In genomic region chr1:159780583-159781582, GRCh38 we compare ENCODE assay signal across 8 cellular contexts. TPM values are rescaled to one million over a fixed set of nuclear protein-coding genes. Genes with fewer than 3 reads are reported as not detected.
DNase-seq lines count a peak whose midpoint lies in the region; ATAC-seq and TF ChIP-seq lines count a peak whose summit lies in the region.

Gene DUSP23, plus strand, starts transcription at chr1:159780962. Its CDS starts 139 bp downstream, at chr1:159781101.

- no peaks in the 10 kb centered on the region for H3K27me3 Mint-ChIP-seq in activated CD4-positive, alpha-beta memory T cell treated with anti-CD3 and anti-CD28 coated beads, Interleukin-2, amount 10 ng/mL, durations not matched to agents 7 days and 5 days

- no peaks in the 10 kb centered on the region for H3K36me3 ChIP-seq in right lobe of liver

- no peaks in the 10 kb centered on the region for H3K9me3 Mint-ChIP-seq in activated CD4-positive, alpha-beta memory T cell treated with anti-CD3 and anti-CD28 coated beads, Interleukin-2, amount 10 ng/mL, durations not matched to agents 7 days and 5 days

- intact Hi-C loops in dorsolateral prefrontal cortex (cut with DNase I) (loop anchor here (2.0 to 10.0 kb wide), 7 partner anchors 74 to 636 kb away; no protein-coding TSS in a partner anchor), right lobe of liver (cut with DNase I) (no loop called here)

- CTCF ChIA-PET in activated CD4-positive, alpha-beta memory T cell treated with anti-CD3 and anti-CD28 coated beads, Interleukin-2, amount 10 ng/mL, durations not matched to agents 7 days and 5 days (lab: Charles Lee) = interaction anchor here (0.6 to 1.9 kb wide), 16 partner anchors 9 to 226 kb away, joined by 3 to 32 read pairs (median 5); partner anchors contain the start of genes FCRL6 and SLAMF8

- H3K36me3 Mint-ChIP-seq in activated CD4-positive, alpha-beta memory T cell treated with anti-CD3 and anti-CD28 coated beads, Interleukin-2, amount 10 ng/mL, durations not matched to agents 7 days and 5 days (ENCODE audit: low read depth) = no peaks in the 10 kb centered on the region

- no peaks in the 10 kb centered on the region for H3K9me3 ChIP-seq in right lobe of liver

- H3K4me1 Mint-ChIP-seq in activated CD4-positive, alpha-beta memory T cell treated with anti-CD3 and anti-CD28 coated beads, Interleukin-2, amount 10 ng/mL, durations not matched to agents 7 days and 5 days = peaks cover 34% of the 10 kb centered on the region

- ATAC-seq in GM19328 (IDR thresholded peaks at IDR 0.05; ENCODE audit: unreplicated experiment) (peak; percentile 99), HG03520 (IDR thresholded peaks at IDR 0.05; ENCODE audit: unreplicated experiment) (peak; percentile 98), right lobe of liver (peak; percentile 90 to 96 (median 94))

- peak within 1 kb of the TSS; percentile 44 for H3K27ac Mint-ChIP-seq in activated CD4-positive, alpha-beta memory T cell treated with anti-CD3 and anti-CD28 coated beads, Interleukin-2, amount 10 ng/mL, durations not matched to agents 7 days and 5 days

- H3K4me3 ChIP-seq in dorsolateral prefrontal cortex (peak within 1 kb of the TSS; percentile 51 to 97 (median 86)), right lobe of liver (peak within 1 kb of the TSS; percentile 82 to 91 (median 85))

- H3K27me3 ChIP-seq in dorsolateral prefrontal cortex (no peaks in the 10 kb centered on the region), right lobe of liver (no peaks in the 10 kb centered on the region)

- POLR2A ChIA-PET in activated CD4-positive, alpha-beta memory T cell treated with anti-CD3 and anti-CD28 coated beads, Interleukin-2, amount 10 ng/mL, durations not matched to agents 7 days and 5 days (lab: Charles Lee) = interaction anchor here (1.0 to 1.9 kb wide), 4 partner anchors 46 to 143 kb away, joined by 3 to 6 read pairs (median 5); partner anchors contain the start of gene SLAMF8

- TF ChIP-seq POLR2A in right lobe of liver (IDR thresholded peaks at IDR 0.05) = peak; percentile 67

- peak; percentile 87 for TF ChIP-seq CTCF in C4-2B (conservative IDR thresholded peaks at IDR 0.05)
- TF ChIP-seq CTCF in dorsolateral prefrontal cortex (IDR thresholded peaks at IDR 0.05 in 54 of 56, conservative IDR thresholded peaks at IDR 0.05 in 2 of 56; ENCODE audit: low read depth in 1 of 56, partially characterized antibody in 56 of 56) = peak; percentile 68 to 99 (median 96)
- TF ChIP-seq CTCF in right lobe of liver (IDR thresholded peaks at IDR 0.05) = peak; percentile 94 to 96 (median 94)

- H3K27ac ChIP-seq in C4-2B (peak within 1 kb of the TSS; percentile 72), dorsolateral prefrontal cortex (peak within 1 kb of the TSS in 53 of 59 donors; percentile 11 to 87 (median 74)), right lobe of liver (peak within 1 kb of the TSS; percentile 80 to 90 (median 84))

- peak within 1 kb of the TSS; percentile 79 for H3K4me3 Mint-ChIP-seq in activated CD4-positive, alpha-beta memory T cell treated with anti-CD3 and anti-CD28 coated beads, Interleukin-2, amount 10 ng/mL, durations not matched to agents 7 days and 5 days

- DNase-seq in NCI-H748 treated with DMSO at 0.1 percent for 48 hours (lab: John Stamatoyannopoulos, UW) = peak; percentile 73
- peak; percentile 97 for DNase-seq in activated CD4-positive, alpha-beta memory T cell treated with anti-CD3 and anti-CD28 coated beads, Interleukin-2, amount 10 ng/mL, durations not matched to agents 7 days and 5 days
- DNase-seq in dorsolateral prefrontal cortex = peak; percentile 91 to 98 (median 96)
- peak; percentile 99 for DNase-seq in right lobe of liver
- peak; percentile 93 to 96 for DNase-seq in stimulated activated CD4-positive, alpha-beta T cell treated with anti-CD3 and anti-CD28 coated beads, Interleukin-4, amount 100 ng/mL, for 4 hours

- H3K4me1 ChIP-seq in right lobe of liver = peaks cover 0 to 18% (median 6%) of the 10 kb centered on the region in 4 donors

- WGBS in right lobe of liver (ENCODE audit: insufficient coverage, low coverage, low lambda C conversion rate, missing lambda C conversion rate) = 4% methylated on average over 18 of the region's 88 CpGs

RNA-seq across cellular contexts. Expression of gene DUSP23, which starts in this region (rescaled TPM):
- total RNA-seq in activated CD4-positive, alpha-beta memory T cell treated with anti-CD3 and anti-CD28 coated beads, Interleukin-2, amount 10 ng/mL, durations not matched to agents 7 days and 5 days = 10 to 100 TPM; 22.7 to 24.6 TPM
- 10 to 100 TPM in 118 of 120 experiments, 1 to 10 TPM in 2; 8.3 to 30.2 (median 16.0) TPM for total RNA-seq in dorsolateral prefrontal cortex
- total RNA-seq in right lobe of liver = 100 to 1,000 TPM in 1 of 6 experiments, 10 to 100 TPM in 5; 28.3 to 125 (median 69.4) TPM

Comparison
In these comparisons a context has a peak if more than half of its experiments do, and no peak if none do; other contexts are left out.
1. Peak in every context shown above with its lines: DNase-seq, ATAC-seq, H3K4me3 ChIP-seq and H3K27ac ChIP-seq.
2. intact Hi-C loops: an anchor here in dorsolateral prefrontal cortex (2.0 to 10.0 kb wide); none called in right lobe of liver.